In the genomic region with DNA sequence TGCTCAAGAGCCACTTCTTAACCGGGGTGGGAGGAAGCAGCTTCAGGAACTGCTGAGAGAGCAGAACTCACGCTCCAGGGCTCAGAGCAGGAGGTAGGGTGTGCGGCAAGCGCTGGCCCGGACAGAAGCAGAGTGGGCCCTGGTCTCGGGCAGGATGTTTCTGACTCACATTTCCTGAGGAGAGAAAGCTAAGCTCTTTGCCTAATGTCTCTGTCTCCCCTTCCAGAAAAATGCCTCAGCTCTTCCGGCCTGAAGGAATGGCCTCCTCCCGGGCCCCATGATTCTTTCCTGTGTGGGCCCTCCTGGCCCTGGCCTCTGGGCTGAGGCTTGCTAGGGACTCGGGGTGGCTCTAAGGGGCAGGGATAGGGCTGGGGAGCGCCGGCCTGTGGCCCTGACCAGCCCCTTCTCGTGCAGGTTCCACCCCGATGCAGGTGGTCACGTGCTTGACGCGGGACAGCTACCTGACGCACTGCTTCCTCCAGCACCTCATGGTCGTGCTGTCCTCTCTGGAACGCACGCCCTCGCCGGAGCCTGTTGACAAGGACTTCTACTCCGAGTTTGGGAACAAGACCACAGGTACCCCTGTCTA, we compare ENCODE assay signal across 12 cellular contexts. TPM values are rescaled to one million over a fixed set of nuclear protein-coding genes. Genes with fewer than 3 reads are reported as not detected.
DNase-seq lines count a peak whose midpoint lies in the region; ATAC-seq and TF ChIP-seq lines count a peak whose summit lies in the region.
"Had no signal": no experiment of that assay in that cellular context is flagged by ENCODE, and none has a peak within 500 bp of the region (broad histone marks: within the 10 kb centered on the region; RNA-seq: fewer than 3 reads in every experiment).

No MANE protein-coding gene starts in this region.

- H3K27me3 ChIP-seq in dorsolateral prefrontal cortex: no peaks in the 10 kb centered on the region
- H3K27me3 ChIP-seq in right lobe of liver: no peaks in the 10 kb centered on the region
- H3K27me3 ChIP-seq in stomach: no peaks in the 10 kb centered on the region

- peak; percentile 36 for DNase-seq in NB4 (ENCODE audit: low read depth)
- DNase-seq in dorsolateral prefrontal cortex: peak in 2 of 10 donors; percentile 27 to 43
- peak in 1 of 3 donors; percentile 66 for DNase-seq in right lobe of liver
- DNase-seq in stomach: no peak
- DNase-seq in HK-2 (ENCODE audit: unreplicated experiment): no peak
- no peak for DNase-seq in stimulated activated CD4-positive, alpha-beta T cell treated with anti-CD3 and anti-CD28 coated beads, Interleukin-4, amount 100 ng/mL, for 24 hours
- DNase-seq: foreskin fibroblast; stimulated activated naive CD8-positive, alpha-beta T cell treated with anti-CD3 and anti-CD28 coated beads, Interleukin-15, Interleukin-2, amounts not matched to agents 100 U/mL and 50 U/mL, for 24 hours; T-helper 1 cell had no signal

- H3K9me3 ChIP-seq in right lobe of liver (no peaks in the 10 kb centered on the region), stomach (no peaks in the 10 kb centered on the region)

- ATAC-seq in right lobe of liver (peak; percentile 59 to 70 (median 65)), GM19455 (IDR thresholded peaks at IDR 0.05; ENCODE audit: unreplicated experiment) (no peak), GM18870 (IDR thresholded peaks at IDR 0.05; ENCODE audit: unreplicated experiment) (no peak)
- ATAC-seq: stimulated activated naive CD8-positive, alpha-beta T cell treated with anti-CD3 and anti-CD28 coated beads, Interleukin-15, Interleukin-2, amounts not matched to agents 100 U/mL and 50 U/mL, for 24 hours had no signal

- H3K36me3 ChIP-seq in right lobe of liver: peaks cover 0 to 49% (median 16%) of the 10 kb centered on the region in 4 donors
- H3K36me3 ChIP-seq in stomach: peaks cover 66 to 80% (median 77%) of the 10 kb centered on the region in 4 donors

- TF ChIP-seq POLR2A in NB4 (IDR thresholded peaks at IDR 0.05; ENCODE audit: extremely low read depth, insufficient read length): no peak
- TF ChIP-seq POLR2A in right lobe of liver (IDR thresholded peaks at IDR 0.05): no peak
- TF ChIP-seq POLR2A in stomach (IDR thresholded peaks at IDR 0.05): no peak

- H3K4me1 ChIP-seq in right lobe of liver: no peaks in the 10 kb centered on the region
- H3K4me1 ChIP-seq in stomach: peaks cover 5 to 62% (median 22%) of the 10 kb centered on the region in 4 donors

- TF ChIP-seq CTCF in NB4 (IDR thresholded peaks at IDR 0.05; ENCODE audit: low read depth, low read length): no peak
- TF ChIP-seq CTCF in dorsolateral prefrontal cortex (IDR thresholded peaks at IDR 0.05 in 54 of 56, conservative IDR thresholded peaks at IDR 0.05 in 2 of 56; ENCODE audit: low read depth in 1 of 56, partially characterized antibody in 56 of 56): no peak
- TF ChIP-seq CTCF in right lobe of liver (IDR thresholded peaks at IDR 0.05): no peak
- no peak for TF ChIP-seq CTCF in stomach (IDR thresholded peaks at IDR 0.05)

- WGBS in right lobe of liver (ENCODE audit: insufficient coverage, low coverage, low lambda C conversion rate, missing lambda C conversion rate): 53% methylated on average over 4 of the region's 23 CpGs
- WGBS in stomach, 5 donors: 73 to 90% (median 82%) methylated on average over 19 to 23 of the region's 23 CpGs

- H3K4me3 ChIP-seq in NB4 (ENCODE audit: low read depth, low read length): no peak overlapping the region
- H3K4me3 ChIP-seq in dorsolateral prefrontal cortex: peak overlapping the region in 2 of 59 donors; percentile 7 to 9
- H3K4me3 ChIP-seq in right lobe of liver: no peak overlapping the region
- no peak overlapping the region for H3K4me3 ChIP-seq in stomach

- H3K27ac ChIP-seq in dorsolateral prefrontal cortex (peak overlapping the region in 57 of 59 donors; percentile 16 to 91 (median 73)), right lobe of liver (peak overlapping the region in 2 of 3 donors; percentile 10 to 11), stomach (peak overlapping the region in 4 of 5 donors; percentile 41 to 75 (median 64))

- intact Hi-C loops in dorsolateral prefrontal cortex (cut with DNase I) (no loop called here), right lobe of liver (cut with DNase I) (no loop called here), stomach (cut with DNase I; ENCODE audit: low total_unique reads) (no loop called here)

- no peak for TF ChIP-seq EP300 in stomach (IDR thresholded peaks at IDR 0.05)

RNA-seq across cellular contexts. Expression of a gene that starts 4.1 kb away (rescaled TPM):
- total RNA-seq in dorsolateral prefrontal cortex (100 to 1,000 TPM in 4 of 120 experiments, 10 to 100 TPM in 113, 1 to 10 TPM in 3; 7.9 to 229 (median 32.7) TPM), right lobe of liver (100 to 1,000 TPM in 3 of 6 experiments, 10 to 100 TPM in 3; 60.7 to 268 (median 92.5) TPM), stomach (100 to 1,000 TPM in 2 of 5 donors, 10 to 100 TPM in 3; 51.6 to 295 (median 79.9) TPM)
- 10 to 100 TPM; 33.7 to 55.3 (median 48.6) TPM for polyA plus RNA-seq in stomach
- total RNA-seq: MCF 10A had no signal

RNA-seq across cellular contexts. Expression of a gene that starts 35.6 kb away (rescaled TPM):
- 100 to 1,000 TPM; 146 to 372 (median 259) TPM for total RNA-seq in dorsolateral prefrontal cortex
- total RNA-seq in right lobe of liver: 10 to 100 TPM; 19.7 to 51.9 (median 30.6) TPM
- 100 to 1,000 TPM in 3 of 5 donors, 10 to 100 TPM in 2; 68.5 to 456 (median 147) TPM for total RNA-seq in stomach
- polyA plus RNA-seq in stomach: 10 to 100 TPM; 18.3 to 36.4 (median 19.9) TPM

RNA-seq across cellular contexts. Expression of a gene that starts 37.2 kb away (rescaled TPM):
- total RNA-seq in dorsolateral prefrontal cortex (1 to 10 TPM in 33 of 120 experiments, under 1 TPM in 16, not detected in 71; 0.62 to 2.9 (median 1.2) TPM), right lobe of liver (10 to 100 TPM in 1 of 6 experiments, 1 to 10 TPM in 3, under 1 TPM in 2; 0.55 to 12.2 (median 1.3) TPM), stomach (1 to 10 TPM in 2 of 5 donors, not detected in 3; 3.1 to 6.5 TPM)
- 10 to 100 TPM in 2 of 3 donors, 1 to 10 TPM in 1; 4.9 to 41.1 (median 20.3) TPM for polyA plus RNA-seq in stomach

RNA-seq across cellular contexts. Expression of a gene that starts 42.6 kb away (rescaled TPM):
- total RNA-seq in dorsolateral prefrontal cortex (10 to 100 TPM; 10.8 to 61.6 (median 20.5) TPM), right lobe of liver (10 to 100 TPM in 1 of 6 experiments, 1 to 10 TPM in 5; 1.1 to 12.5 (median 3.9) TPM), stomach (10 to 100 TPM in 4 of 5 donors, 1 to 10 TPM in 1; 4.6 to 26.8 (median 19.5) TPM)
- 10 to 100 TPM; 15.6 to 56.2 (median 27.7) TPM for polyA plus RNA-seq in stomach

RNA-seq across cellular contexts. Expression of a gene that starts 45.4 kb away (rescaled TPM):
- total RNA-seq in dorsolateral prefrontal cortex: 10 to 100 TPM in 77 of 120 experiments, 1 to 10 TPM in 43; 4.8 to 19.1 (median 10.9) TPM
- total RNA-seq in right lobe of liver: 1 to 10 TPM in 5 of 6 experiments, under 1 TPM in 1; 0.81 to 8.3 (median 4.3) TPM
- 10 to 100 TPM in 1 of 5 donors, 1 to 10 TPM in 2, not detected in 2; 1.3 to 26.3 (median 2.8) TPM for total RNA-seq in stomach
- polyA plus RNA-seq in stomach: 10 to 100 TPM; 22.7 to 58.5 (median 25.3) TPM

Comparison
In these comparisons a context has a peak if more than half of its experiments do, and no peak if none do; other contexts are left out.
1. H3K27ac ChIP-seq: peak in every context shown above with its lines; median percentile 73 in dorsolateral prefrontal cortex; 64 in stomach; 10 in right lobe of liver.
2. ATAC-seq: peak in right lobe of liver (4 of 4); none in GM19455 (single experiment) and GM18870 (single experiment).